Comparison of ENCODE assay signal across 8 cellular contexts in genomic region chr17:76529643-76530488, GRCh38. TPM values are rescaled to one million over a fixed set of nuclear protein-coding genes. Genes with fewer than 3 reads are reported as not detected.
DNase-seq lines count a peak whose midpoint lies in the region; ATAC-seq and TF ChIP-seq lines count a peak whose summit lies in the region.

No MANE protein-coding gene starts in this region.

- 3 to 5% methylated on average over 18 to 25 of the region's 27 CpGs for WGBS in GM23248 (ENCODE audit: low coverage in 1 of 2, low lambda C conversion rate in 2 of 2, missing lambda C conversion rate in 2 of 2), 2 experiments

- H3K27ac ChIP-seq in GM23248 (peak overlapping the region; percentile 94), angular gyrus (ENCODE audit: low read depth, low read length) (peak overlapping the region; percentile 85), right atrium auricular region (peak overlapping the region; percentile 94)

- H3K79me2 ChIP-seq in GM23248 (ENCODE audit: insufficient read depth): no peaks in the 10 kb centered on the region

- H2AFZ ChIP-seq in GM23248: peak overlapping the region; percentile 61

- H3K4me1 ChIP-seq in GM23248 (ENCODE audit: insufficient read depth) (peaks cover 27% of the 10 kb centered on the region), right atrium auricular region (peaks cover 0 to 64% of the 10 kb centered on the region in 2 donors), skeletal muscle satellite cell (ENCODE audit: control insufficient read depth, insufficient read depth, low read length) (peaks cover 49% of the 10 kb centered on the region)

- H3K9me3 ChIP-seq in GM23248 (ENCODE audit: low read depth) (no peaks in the 10 kb centered on the region), right atrium auricular region (no peaks in the 10 kb centered on the region), skeletal muscle satellite cell (replicated peaks; ENCODE audit: low read length) (no peaks in the 10 kb centered on the region)

- H3K4me2 ChIP-seq in GM23248 (ENCODE audit: unreplicated experiment) (peak overlapping the region; percentile 57), skeletal muscle satellite cell (ENCODE audit: low read length) (peak overlapping the region; percentile 59)

- TF ChIP-seq CTCF in right atrium auricular region (IDR thresholded peaks at IDR 0.05): no peak

- H3K36me3 ChIP-seq in GM23248 (ENCODE audit: low read depth) (no peaks in the 10 kb centered on the region), right atrium auricular region (peaks cover 8% of the 10 kb centered on the region), skeletal muscle satellite cell (ENCODE audit: insufficient read depth, low read length) (no peaks in the 10 kb centered on the region)

- H3K9me2 ChIP-seq in GM23248 (ENCODE audit: insufficient read depth): no peaks in the 10 kb centered on the region

- H3K27me3 ChIP-seq in GM23248 (replicated peaks; ENCODE audit: insufficient read depth) (no peaks in the 10 kb centered on the region), right atrium auricular region (no peaks in the 10 kb centered on the region), skeletal muscle satellite cell (ENCODE audit: control insufficient read depth, insufficient read depth, low read length) (no peaks in the 10 kb centered on the region)

- ATAC-seq in HG03439 (IDR thresholded peaks at IDR 0.05; ENCODE audit: unreplicated experiment): no peak

- peak overlapping the region; percentile 82 for H3K9ac ChIP-seq in GM23248
- H3K9ac ChIP-seq in skeletal muscle satellite cell (ENCODE audit: low read depth, low read length): peak overlapping the region; percentile 78

- DNase-seq in GM23248 (peak; percentile 81), right atrium auricular region (ENCODE audit: low spot score) (peak; percentile 92), NCI-H2081 (lab: John Stamatoyannopoulos, UW) (no peak), NCI-H1105 treated with DMSO at 0.1 percent for 48 hours (lab: John Stamatoyannopoulos, UW) (no peak), HPDE6-E6E7 (ENCODE audit: extremely low spot score) (no peak)

- H3F3A ChIP-seq in GM23248 (ENCODE audit: insufficient read depth): peaks cover 5% of the 10 kb centered on the region; the same call in 1 of the 2 replicates

- in situ Hi-C loops in GM23248 (cut with MboI): no loop called here

- H3K4me3 ChIP-seq in GM23248 (peak overlapping the region; percentile 9; the same call in 1 of the 2 replicates), right atrium auricular region (no peak overlapping the region), skeletal muscle satellite cell (ENCODE audit: low read length) (peak overlapping the region; percentile 28)

- H4K20me1 ChIP-seq in GM23248 (ENCODE audit: insufficient read depth): no peaks in the 10 kb centered on the region

RNA-seq across cellular contexts. Expression of gene CYGB, which starts 7.6 kb away (rescaled TPM):
- 6.3 and 8.3 TPM in 2 replicates for total RNA-seq in GM23248 (2014; rRNA removed; shearing (Covaris generic))
- 1.1 and 1.6 TPM in 2 replicates for polyA plus RNA-seq in GM23248 (2016; fragmentation: Nextera tagmentation; extraction: Ambion mirVana)
- 10 to 100 TPM; 23.0 to 48.7 TPM for total RNA-seq in right atrium auricular region
- 12.7 and 12.9 TPM in 2 replicates for total RNA-seq in skeletal muscle satellite cell (2012; rRNA removed)

RNA-seq across cellular contexts. Expression of gene PRCD, which starts 10.0 kb away (rescaled TPM):
- 1.5 and 3.4 TPM in 2 replicates for total RNA-seq in GM23248 (2014; rRNA removed; shearing (Covaris generic))
- 0.43 and 0.93 TPM in 2 replicates for polyA plus RNA-seq in GM23248 (2016; fragmentation: Nextera tagmentation; extraction: Ambion mirVana)
- 1 to 10 TPM; 2.1 to 3.5 TPM for total RNA-seq in right atrium auricular region
- total RNA-seq in skeletal muscle satellite cell (2012; rRNA removed): 0.22 and 1.0 TPM in 2 replicates

RNA-seq across cellular contexts. Expression of gene RHBDF2, which starts 28.6 kb away (rescaled TPM):
- 8.9 and 10.0 TPM in 2 replicates for total RNA-seq in GM23248 (2014; rRNA removed; shearing (Covaris generic))
- 12.7 and 12.9 TPM in 2 replicates for polyA plus RNA-seq in GM23248 (2016; fragmentation: Nextera tagmentation; extraction: Ambion mirVana)
- 10 to 100 TPM; 13.6 to 14.8 TPM for total RNA-seq in right atrium auricular region
- total RNA-seq in skeletal muscle satellite cell (2012; rRNA removed): 6.6 and 9.6 TPM in 2 replicates

RNA-seq across cellular contexts. Expression of gene ST6GALNAC2, which starts 55.8 kb away (rescaled TPM):
- 0.65 and 1.4 TPM in 2 replicates for total RNA-seq in GM23248 (2014; rRNA removed; shearing (Covaris generic))
- polyA plus RNA-seq in GM23248 (2016; fragmentation: Nextera tagmentation; extraction: Ambion mirVana): 0.96 and 1.0 TPM in 2 replicates
- total RNA-seq in right atrium auricular region: 1 to 10 TPM; 4.5 to 6.4 TPM
- total RNA-seq in skeletal muscle satellite cell (2012; rRNA removed): 0.22 TPM in 1 of 2 replicates, not detected in the other

Comparison
In these comparisons a context has a peak if more than half of its experiments do, and no peak if none do; other contexts are left out.
1. DNase-seq: peak in GM23248 (single experiment) and right atrium auricular region (single experiment); none in NCI-H2081 (0 of 2), NCI-H1105 treated with DMSO at 0.1 percent for 48 hours (single experiment) and HPDE6-E6E7 (single experiment).
2. H3K4me3 ChIP-seq: peak in GM23248 (single experiment) and skeletal muscle satellite cell (single experiment); none in right atrium auricular region (0 of 2).
3. Peak in every context shown above with its lines, with median percentiles within 50 percentile points of each other: H3K27ac ChIP-seq.